In genomic region chr20:53838311-53838873, GRCh38 we compare ENCODE assay signal across 17 cellular contexts.
DNase-seq lines count a peak whose midpoint lies in the region; ATAC-seq, FAIRE-seq and TF ChIP-seq lines count a peak whose summit lies in the region.
"Had no signal": no experiment of that assay in that cellular context is flagged by ENCODE, and none has a peak within 500 bp of the region (broad histone marks: within the 10 kb centered on the region; RNA-seq: fewer than 3 reads in every experiment).

No MANE protein-coding gene starts in this region.

- H3K4me1 ChIP-seq in OCI-LY1 (ENCODE audit: insufficient read depth, low read length, severe bottlenecking) = peaks cover 72% of the 10 kb centered on the region
- peaks cover 0 to 3% of the 10 kb centered on the region in 2 donors for H3K4me1 ChIP-seq in neuronal stem cell (ENCODE audit: control insufficient read depth in 2 of 2, insufficient read depth in 1 of 2, low read depth in 1 of 2, low read length in 2 of 2)

- H3K9me3 ChIP-seq in OCI-LY1 (ENCODE audit: low read length) = no peaks in the 10 kb centered on the region
- no peaks in the 10 kb centered on the region for H3K9me3 ChIP-seq in neuronal stem cell (replicated peaks in 1 of 2; ENCODE audit: control insufficient read depth in 2 of 2, insufficient read depth in 1 of 2, low read depth in 1 of 2, low read length in 2 of 2)
- H3K9me3 ChIP-seq: pancreas, thoracic aorta had no signal

- no peak overlapping the region for H4K8ac ChIP-seq in neuronal stem cell (ENCODE audit: low read depth, low read length)

- DNase-seq in activated naive CD4-positive, alpha-beta T cell treated with anti-CD3 and anti-CD28 coated beads, Interleukin-2, amount 50 U/mL, for 72 hours (ENCODE audit: low spot score in 2 of 2) = no peak
- DNase-seq in activated naive CD4-positive, alpha-beta T cell (lab: John Stamatoyannopoulos, UW) = no peak
- DNase-seq in stimulated activated naive B cell treated with anti-CD40 and anti-IgM and Interleukin-4, amounts not matched to agents 10 μg/mL and 1 μg/mL and 100 μg/mL, for 72 hours = no peak
- no peak for DNase-seq in frontal cortex (ENCODE audit: low spot score in 2 of 2)
- no peak for DNase-seq in neuronal stem cell (ENCODE audit: low spot score)
- DNase-seq in mesothelial cell of epicardium (ENCODE audit: low spot score in 2 of 2, unreplicated experiment in 2 of 2) = no peak
- DNase-seq: amniotic stem cell; foreskin fibroblast; NCI-H2081; NCI-H524 treated with DMSO at 0.1 percent for 48 hours; pancreas; PC-3; stimulated activated CD4-positive, alpha-beta T cell treated with anti-CD3 and anti-CD28 coated beads, Interleukin-4, amount 100 ng/mL, for 1 hour; WERI-Rb-1 had no signal

- H3K27me3 Mint-ChIP-seq in dendritic cell treated with granulocyte-macrophage colony-stimulating factor and Interleukin-4, amounts not matched to agents 40 ng/mL and 50 ng/mL, for 4 days = no peaks in the 10 kb centered on the region
- no peaks in the 10 kb centered on the region for H3K27me3 Mint-ChIP-seq in stimulated activated naive B cell treated with anti-CD40 and anti-IgM and Interleukin-4, amounts not matched to agents 10 μg/mL and 1 μg/mL and 100 μg/mL, for 72 hours
- H3K27me3 Mint-ChIP-seq in mesothelial cell of epicardium (ENCODE audit: low read depth) = no peaks in the 10 kb centered on the region

- TF ChIP-seq CTCF in OCI-LY1 (IDR thresholded peaks at IDR 0.05; ENCODE audit: low read length) (no peak), mesothelial cell of epicardium (IDR thresholded peaks at IDR 0.05; ENCODE audit: unreplicated experiment) (no peak)

- H3K4ac ChIP-seq in neuronal stem cell (ENCODE audit: low read length) = no peak overlapping the region

- H2AFZ ChIP-seq in OCI-LY1 (ENCODE audit: low read length) (no peak overlapping the region), neuronal stem cell (ENCODE audit: low read length) (no peak overlapping the region)

- H4K91ac ChIP-seq in neuronal stem cell (ENCODE audit: low read depth, low read length, poor library complexity) = no peak overlapping the region

- no peak overlapping the region for H3K18ac ChIP-seq in neuronal stem cell (ENCODE audit: low read length)

- H2BK5ac ChIP-seq in neuronal stem cell (ENCODE audit: low read length) = no peak overlapping the region

- H3K9ac ChIP-seq in OCI-LY1 (ENCODE audit: low read length) = no peak overlapping the region
- no peak overlapping the region for H3K9ac ChIP-seq in neuronal stem cell (ENCODE audit: low read depth, low read length, poor library complexity)

- no CpG with 5 or more reads among the region's 14 CpGs for WGBS in neuronal stem cell (ENCODE audit: extremely low coverage in 2 of 2, insufficient read length in 2 of 2, insufficient replicate concordance in 1 of 2), 2 donors

- H2AK5ac ChIP-seq in neuronal stem cell (ENCODE audit: low read depth, low read length) = no peak overlapping the region

- ATAC-seq in activated naive CD4-positive, alpha-beta T cell treated with anti-CD3 and anti-CD28 coated beads, Interleukin-2, amount 50 U/mL, for 72 hours = no peak
- no peak for ATAC-seq in stimulated activated naive B cell treated with anti-CD40 and anti-IgM and Interleukin-4, amounts not matched to agents 10 μg/mL and 1 μg/mL and 100 μg/mL, for 72 hours (replicated peaks)
- ATAC-seq: PC-3 had no signal

- H3K4me1 Mint-ChIP-seq in dendritic cell treated with granulocyte-macrophage colony-stimulating factor and Interleukin-4, amounts not matched to agents 40 ng/mL and 50 ng/mL, for 4 days (ENCODE audit: low read depth) = peaks cover 44% of the 10 kb centered on the region
- H3K4me1 Mint-ChIP-seq in stimulated activated naive B cell treated with anti-CD40 and anti-IgM and Interleukin-4, amounts not matched to agents 10 μg/mL and 1 μg/mL and 100 μg/mL, for 72 hours = peaks cover 40 to 77% of the 10 kb centered on the region in 2 donors
- no peaks in the 10 kb centered on the region for H3K4me1 Mint-ChIP-seq in mesothelial cell of epicardium

- H2BK12ac ChIP-seq in neuronal stem cell (ENCODE audit: low read length) = no peak overlapping the region

- no peak overlapping the region for H2BK120ac ChIP-seq in neuronal stem cell (ENCODE audit: low read depth, low read length)

- no peaks in the 10 kb centered on the region for H3K9me2 ChIP-seq in OCI-LY1 (ENCODE audit: low read depth, low read length)

- no peaks in the 10 kb centered on the region for H4K20me1 ChIP-seq in OCI-LY1 (ENCODE audit: insufficient read depth, low read length)

- no peak overlapping the region for H3K4me2 ChIP-seq in OCI-LY1 (ENCODE audit: low read length)
- H3K4me2 ChIP-seq in neuronal stem cell (ENCODE audit: insufficient read depth, low read length, poor library complexity, severe bottlenecking) = no peak overlapping the region

- H2BK15ac ChIP-seq in neuronal stem cell (ENCODE audit: low read length) = no peak overlapping the region

- H3F3A ChIP-seq in OCI-LY1 (ENCODE audit: insufficient read depth, low read length) = peaks cover 25% of the 10 kb centered on the region; the same call in 1 of the 2 replicates

- H3K27me3 ChIP-seq in OCI-LY1 (ENCODE audit: insufficient read depth, low read length) (no peaks in the 10 kb centered on the region), neuronal stem cell (ENCODE audit: control insufficient read depth in 3 of 3, insufficient read depth in 3 of 3, low read depth in 1 of 3, low read length in 3 of 3) (no peaks in the 10 kb centered on the region)
- H3K27me3 ChIP-seq: pancreas had no signal

- H3K4me3 ChIP-seq in OCI-LY1 (ENCODE audit: low read depth, low read length, poor library complexity, severe bottlenecking) (no peak overlapping the region), neuronal stem cell (ENCODE audit: low read length in 2 of 2) (no peak overlapping the region)
- H3K4me3 ChIP-seq: pancreas, thoracic aorta had no signal

- no peaks in the 10 kb centered on the region for H3K79me1 ChIP-seq in neuronal stem cell (ENCODE audit: low read depth, low read length)

- no peak overlapping the region for H3K4me3 Mint-ChIP-seq in dendritic cell treated with granulocyte-macrophage colony-stimulating factor and Interleukin-4, amounts not matched to agents 40 ng/mL and 50 ng/mL, for 4 days
- H3K4me3 Mint-ChIP-seq in stimulated activated naive B cell treated with anti-CD40 and anti-IgM and Interleukin-4, amounts not matched to agents 10 μg/mL and 1 μg/mL and 100 μg/mL, for 72 hours = peak overlapping the region in 1 of 2 donors; percentile 57
- H3K4me3 Mint-ChIP-seq in mesothelial cell of epicardium = no peak overlapping the region

- H3K79me2 ChIP-seq in OCI-LY1 (ENCODE audit: insufficient read depth, low read length) = no peaks in the 10 kb centered on the region

- intact Hi-C loops in dendritic cell treated with granulocyte-macrophage colony-stimulating factor and Interleukin-4, amounts not matched to agents 40 ng/mL and 50 ng/mL, for 4 days (cut with micrococcal nuclease) = no loop called here

- H3K27ac ChIP-seq in OCI-LY1 (ENCODE audit: low read depth, low read length, poor library complexity, severe bottlenecking) (peak overlapping the region; percentile 94), neuronal stem cell (replicated peaks; ENCODE audit: low read length) (no peak overlapping the region)
- H3K27ac ChIP-seq: pancreas, thoracic aorta, WERI-Rb-1 had no signal

- H3K14ac ChIP-seq in neuronal stem cell (ENCODE audit: low read length) = no peak overlapping the region

- peaks cover 0 to 12% of the 10 kb centered on the region in 2 donors for H3K9me3 Mint-ChIP-seq in activated naive CD4-positive, alpha-beta T cell treated with anti-CD3 and anti-CD28 coated beads, Interleukin-2, amount 50 U/mL, for 72 hours
- H3K9me3 Mint-ChIP-seq in dendritic cell treated with granulocyte-macrophage colony-stimulating factor and Interleukin-4, amounts not matched to agents 40 ng/mL and 50 ng/mL, for 4 days = no peaks in the 10 kb centered on the region
- H3K9me3 Mint-ChIP-seq in stimulated activated naive B cell treated with anti-CD40 and anti-IgM and Interleukin-4, amounts not matched to agents 10 μg/mL and 1 μg/mL and 100 μg/mL, for 72 hours = peaks cover 0 to 2% of the 10 kb centered on the region in 2 donors
- H3K9me3 Mint-ChIP-seq in mesothelial cell of epicardium = peaks cover 4% of the 10 kb centered on the region

- no peak for FAIRE-seq in frontal cortex (lab: Jason Lieb, UNC)
- FAIRE-seq: pancreas had no signal

- H3K36me3 ChIP-seq in OCI-LY1 (ENCODE audit: insufficient read depth, low read length) = no peaks in the 10 kb centered on the region
- H3K36me3 ChIP-seq in neuronal stem cell (replicated peaks in 1 of 2; ENCODE audit: control insufficient read depth in 2 of 2, insufficient read depth in 2 of 2, low read length in 2 of 2) = no peaks in the 10 kb centered on the region
- H3K36me3 ChIP-seq: pancreas, thoracic aorta, WERI-Rb-1 had no signal

- H3K27ac Mint-ChIP-seq in activated naive CD4-positive, alpha-beta T cell treated with anti-CD3 and anti-CD28 coated beads, Interleukin-2, amount 50 U/mL, for 72 hours = peak overlapping the region; percentile 9 to 64
- H3K27ac Mint-ChIP-seq in dendritic cell treated with granulocyte-macrophage colony-stimulating factor and Interleukin-4, amounts not matched to agents 40 ng/mL and 50 ng/mL, for 4 days = peak overlapping the region; percentile 55
- peak overlapping the region; percentile 88 for H3K27ac Mint-ChIP-seq in stimulated activated naive B cell treated with anti-CD40 and anti-IgM and Interleukin-4, amounts not matched to agents 10 μg/mL and 1 μg/mL and 100 μg/mL, for 72 hours
- no peak overlapping the region for H3K27ac Mint-ChIP-seq in mesothelial cell of epicardium

- peaks cover 5 to 17% of the 10 kb centered on the region in 2 donors for H3K36me3 Mint-ChIP-seq in activated naive CD4-positive, alpha-beta T cell treated with anti-CD3 and anti-CD28 coated beads, Interleukin-2, amount 50 U/mL, for 72 hours
- H3K36me3 Mint-ChIP-seq in dendritic cell treated with granulocyte-macrophage colony-stimulating factor and Interleukin-4, amounts not matched to agents 40 ng/mL and 50 ng/mL, for 4 days (ENCODE audit: low read depth) = no peaks in the 10 kb centered on the region
- peaks cover 2 to 6% of the 10 kb centered on the region in 2 donors for H3K36me3 Mint-ChIP-seq in stimulated activated naive B cell treated with anti-CD40 and anti-IgM and Interleukin-4, amounts not matched to agents 10 μg/mL and 1 μg/mL and 100 μg/mL, for 72 hours
- no peaks in the 10 kb centered on the region for H3K36me3 Mint-ChIP-seq in mesothelial cell of epicardium

- H3K23ac ChIP-seq in neuronal stem cell (ENCODE audit: low read depth, low read length, poor library complexity) = no peak overlapping the region
